Comparison of ENCODE assay signal across 8 cellular contexts in genomic region chr4:70734971-70735370, GRCh38. TPM values are rescaled to one million over a fixed set of nuclear protein-coding genes. Genes with fewer than 3 reads are reported as not detected.
DNase-seq lines count a peak whose midpoint lies in the region; ATAC-seq and TF ChIP-seq lines count a peak whose summit lies in the region.

No MANE protein-coding gene starts in this region.

- TF ChIP-seq CTCF in osteoblast (IDR thresholded peaks at IDR 0.05; ENCODE audit: extremely low read depth, low read depth, low read length), result no peak

- H3K27ac ChIP-seq in osteoblast (ENCODE audit: low read depth, low read length), result peak overlapping the region; percentile 74

- peak overlapping the region; percentile 63 for H3K4me3 ChIP-seq in osteoblast (ENCODE audit: insufficient read depth, low read length)

- ATAC-seq in GM18907 (IDR thresholded peaks at IDR 0.05; ENCODE audit: unreplicated experiment), result peak; percentile 26
- ATAC-seq in GM21576 (IDR thresholded peaks at IDR 0.05; ENCODE audit: unreplicated experiment), result no peak
- no peak for ATAC-seq in GM21825 (IDR thresholded peaks at IDR 0.05; ENCODE audit: unreplicated experiment)

- DNase-seq in NAMALWA (ENCODE audit: low spot score) (peak; percentile 68), dermis blood vessel endothelial cell (peak; percentile 25), osteoblast (ENCODE audit: insufficient read length, low spot score, missing footprints) (peak; percentile 17), NCI-H2081 treated with DMSO at 0.1 percent for 48 hours (lab: John Stamatoyannopoulos, UW) (no peak), iPS-NIHi7 (ENCODE audit: extremely low spot score) (no peak)

- H3K4me1 ChIP-seq in osteoblast (ENCODE audit: insufficient read depth, low read length), result peaks cover 22% of the 10 kb centered on the region

- H3K36me3 ChIP-seq in osteoblast (ENCODE audit: insufficient read depth, low read length), result no peaks in the 10 kb centered on the region

- H3K4me2 ChIP-seq in osteoblast (ENCODE audit: insufficient read depth, low read length), result peak overlapping the region; percentile 75

- H3K9me3 ChIP-seq in osteoblast (ENCODE audit: low read depth, low read length), result no peaks in the 10 kb centered on the region

- peak overlapping the region; percentile 18 for H2AFZ ChIP-seq in osteoblast (ENCODE audit: low read length)

- peaks cover 5% of the 10 kb centered on the region for H4K20me1 ChIP-seq in osteoblast (ENCODE audit: insufficient read depth, low read length)

- H3K27me3 ChIP-seq in osteoblast (ENCODE audit: insufficient read depth, low read length), result no peaks in the 10 kb centered on the region

- H3K79me2 ChIP-seq in osteoblast (ENCODE audit: insufficient read depth, low read length), result peaks cover 72% of the 10 kb centered on the region

RNA-seq across cellular contexts. Expression of gene RUFY3, which starts 13.2 kb away (rescaled TPM):
- total RNA-seq in dermis blood vessel endothelial cell, result 50.7 and 58.9 TPM in 2 replicates
- total RNA-seq in osteoblast, result 82.5 and 90.2 TPM in 2 replicates

RNA-seq across cellular contexts. Expression of gene UTP3, which starts 46.6 kb away (rescaled TPM):
- total RNA-seq in dermis blood vessel endothelial cell (20.8 and 27.1 TPM in 2 replicates), osteoblast (14.5 and 15.0 TPM in 2 replicates)

Comparison
In these comparisons a context has a peak if more than half of its experiments do, and no peak if none do; other contexts are left out.
1. DNase-seq: peak in NAMALWA (single experiment), dermis blood vessel endothelial cell (single experiment) and osteoblast (single experiment); none in NCI-H2081 treated with DMSO at 0.1 percent for 48 hours (single experiment) and iPS-NIHi7 (single experiment).